In genomic region chr4:126268106-126268505, GRCh38 we compare ENCODE assay signal across 26 cellular contexts.
A peak's percentile ranks its signal among the peaks of the same experiment; 100 is the strongest.
DNase-seq lines count a peak whose midpoint lies in the region; ATAC-seq and TF ChIP-seq lines count a peak whose summit lies in the region.
"Had no signal": no experiment of that assay in that cellular context is flagged by ENCODE, and none has a peak within 500 bp of the region (broad histone marks: within the 10 kb centered on the region; RNA-seq: fewer than 3 reads in every experiment).

No MANE protein-coding gene starts in this region.

- no peak for ATAC-seq in HG02884 (IDR thresholded peaks at IDR 0.05; ENCODE audit: unreplicated experiment)
- ATAC-seq: activated T-cell treated with anti-CD3 and anti-CD28 coated beads, Interleukin-2, amount 50 U/mL, for 72 hours; gastroesophageal sphincter; GM23338; pancreas had no signal

- intact Hi-C loops in head of caudate nucleus (cut with DNase I), result no loop called here

- TF ChIP-seq CTCF in fibroblast of lung (conservative IDR thresholded peaks at IDR 0.05 in 1 of 2, IDR thresholded peaks at IDR 0.05 in 1 of 2; ENCODE audit: low read depth in 1 of 2, low read length in 2 of 2), result no peak

- peak; percentile 70 for DNase-seq in HCEC 1CT
- DNase-seq in adipocyte (ENCODE audit: low read depth), result peak; percentile 67
- DNase-seq in fibroblast of lung (ENCODE audit: low read depth in 2 of 2), result peak; percentile 40 to 84
- peak; percentile 47 for DNase-seq in skeletal muscle cell (ENCODE audit: low read depth)
- no peak for DNase-seq in HUDEP-2 (lab: John Stamatoyannopoulos, UW; ENCODE audit: unreplicated experiment in 76 of 76)
- DNase-seq in head of caudate nucleus, result no peak
- DNase-seq: activated CD4-positive, alpha-beta T cell treated with anti-CD3 and anti-CD28 coated beads for 48 hours; activated naive CD4-positive, alpha-beta T cell treated with Interleukin-2 at 50 U/mL for 16 hours; activated T-cell treated with anti-CD3 and anti-CD28 coated beads, Interleukin-2, amount 50 U/mL, for 72 hours; caudate nucleus; CD4-positive, alpha-beta T cell; dermis blood vessel endothelial cell; DMS 273 treated with DMSO at 0.1 percent for 48 hours; hypothalamus; Kasumi-1; left ventricle myocardium superior; NCI-H1694 treated with DMSO at 0.1 percent for 48 hours; NCI-H2171; NCI-H526 treated with DMSO at 0.1 percent for 48 hours; pancreas; stimulated activated CD4-positive, alpha-beta T cell treated with anti-CD3 and anti-CD28 coated beads, Interleukin-12 subunit alpha, Interleukin-12 subunit beta, amount 100 ng/mL, for 4 hours; stimulated activated CD4-positive, alpha-beta T cell treated with anti-CD3 and anti-CD28 coated beads, Interleukin-4, amount 100 ng/mL, for 24 hours; stimulated activated naive CD4-positive, alpha-beta T cell treated with Interleukin-2 at 50 U/mL for 16 hours had no signal

- H3K9me3 ChIP-seq in adipocyte (ENCODE audit: control insufficient read depth, low read length) (no peaks in the 10 kb centered on the region), fibroblast of lung (ENCODE audit: control insufficient read depth, insufficient read depth, low read depth, low read length) (no peaks in the 10 kb centered on the region)
- H3K9me3 ChIP-seq: gastroesophageal sphincter, pancreas had no signal

- H4K20me1 ChIP-seq in fibroblast of lung (ENCODE audit: control insufficient read depth, extremely low read depth, insufficient read depth, low read length), result no peaks in the 10 kb centered on the region

- H3K27me3 ChIP-seq in adipocyte (replicated peaks; ENCODE audit: control insufficient read depth, insufficient read depth, low read length), result no peaks in the 10 kb centered on the region
- H3K27me3 ChIP-seq in fibroblast of lung (ENCODE audit: control insufficient read depth, insufficient read depth, low read length), result no peaks in the 10 kb centered on the region
- H3K27me3 ChIP-seq: gastroesophageal sphincter, pancreas had no signal

- H3K4me3 ChIP-seq in adipocyte (ENCODE audit: low read length), result no peak overlapping the region
- no peak overlapping the region for H3K4me3 ChIP-seq in fibroblast of lung (replicated peaks in 1 of 4; ENCODE audit: control extremely low read depth in 1 of 4, insufficient read depth in 1 of 4, low read depth in 3 of 4, low read length in 4 of 4)
- no peak overlapping the region for H3K4me3 ChIP-seq in skeletal muscle cell (ENCODE audit: low read depth, low read length)
- H3K4me3 ChIP-seq: gastroesophageal sphincter, GM23338, pancreas had no signal

- H3K9ac ChIP-seq in adipocyte (ENCODE audit: low read length) (no peak overlapping the region), fibroblast of lung (ENCODE audit: insufficient read depth, low read length) (no peak overlapping the region)

- H3K4me1 ChIP-seq in adipocyte (ENCODE audit: control insufficient read depth, insufficient read depth, low read length) (peaks cover 30% of the 10 kb centered on the region), fibroblast of lung (ENCODE audit: control insufficient read depth, extremely low read depth, insufficient read depth, low read length) (no peaks in the 10 kb centered on the region)
- H3K4me1 ChIP-seq: gastroesophageal sphincter, pancreas had no signal

- no peak overlapping the region for H3K4me2 ChIP-seq in fibroblast of lung (ENCODE audit: extremely low read depth, insufficient read depth, low read length)
- H3K4me2 ChIP-seq: GM23338 had no signal

- H3K36me3 ChIP-seq in adipocyte (ENCODE audit: control insufficient read depth, insufficient read depth, low read length, severe bottlenecking), result no peaks in the 10 kb centered on the region
- no peaks in the 10 kb centered on the region for H3K36me3 ChIP-seq in fibroblast of lung (ENCODE audit: control insufficient read depth, insufficient read depth, low read length)
- H3K36me3 ChIP-seq: gastroesophageal sphincter, pancreas had no signal

- no peak overlapping the region for H2AFZ ChIP-seq in fibroblast of lung (ENCODE audit: low read length)
- H2AFZ ChIP-seq: GM23338 had no signal

- H3K27ac ChIP-seq in fibroblast of lung (ENCODE audit: insufficient read depth, low read length), result no peak overlapping the region
- H3K27ac ChIP-seq: gastroesophageal sphincter, pancreas had no signal

- H3K79me2 ChIP-seq in fibroblast of lung (ENCODE audit: control insufficient read depth, insufficient read depth, low read length), result no peaks in the 10 kb centered on the region

Comparison
In these comparisons a context has a peak if more than half of its experiments do, and no peak if none do; other contexts are left out.
1. DNase-seq: peak in HCEC 1CT (single experiment), adipocyte (single experiment), fibroblast of lung (2 of 2) and skeletal muscle cell (single experiment); none in HUDEP-2 (0 of 76) and head of caudate nucleus (0 of 42).